ENCODE assay signal across 1 cellular context in the genomic region with DNA sequence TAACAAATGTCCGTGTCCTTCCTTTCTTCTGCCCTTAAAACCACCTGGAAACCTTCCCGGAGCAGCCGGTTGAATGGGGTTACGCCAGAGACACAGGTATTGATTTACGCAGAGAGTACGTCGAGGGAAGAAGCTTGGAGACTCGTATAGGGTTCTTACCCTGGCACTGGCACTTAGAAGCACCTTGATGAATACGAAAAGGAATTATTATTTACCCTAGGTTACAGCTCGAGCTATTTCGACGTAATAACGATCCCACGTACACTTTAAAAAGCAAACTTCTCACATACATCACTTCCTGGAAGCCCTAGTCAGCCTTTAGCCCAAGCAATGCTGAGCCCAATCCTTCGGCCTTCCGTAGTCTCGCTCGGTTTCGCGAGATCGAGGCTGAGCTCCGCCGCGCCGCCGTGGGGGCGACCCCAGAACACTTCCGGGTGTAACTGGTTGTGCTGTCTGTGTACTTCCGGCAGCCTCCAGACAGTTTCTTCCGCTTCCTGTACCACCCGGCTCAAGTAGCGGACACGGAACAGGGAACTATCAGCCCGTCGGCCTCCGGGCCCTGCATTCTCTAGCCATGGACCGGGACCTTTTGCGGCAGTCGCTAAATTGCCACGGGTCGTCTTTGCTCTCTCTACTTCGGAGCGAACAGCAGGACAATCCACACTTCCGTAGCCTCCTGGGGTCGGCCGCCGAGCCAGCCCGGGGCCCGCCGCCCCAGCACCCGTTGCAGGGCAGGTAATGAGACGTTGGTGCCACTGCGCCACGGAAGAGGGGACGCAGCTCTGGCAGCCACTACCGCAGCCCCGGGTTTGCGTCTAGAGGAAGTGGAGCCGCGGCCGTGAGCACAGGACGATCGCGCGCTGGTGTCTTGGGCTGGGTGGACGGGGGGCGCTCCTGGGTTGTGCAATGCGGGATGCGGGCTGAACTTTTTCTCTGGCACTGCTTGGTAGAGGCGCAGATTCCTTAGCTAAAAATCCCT.
TF ChIP-seq lines count a peak whose summit lies in the region.

A gene with protein sequence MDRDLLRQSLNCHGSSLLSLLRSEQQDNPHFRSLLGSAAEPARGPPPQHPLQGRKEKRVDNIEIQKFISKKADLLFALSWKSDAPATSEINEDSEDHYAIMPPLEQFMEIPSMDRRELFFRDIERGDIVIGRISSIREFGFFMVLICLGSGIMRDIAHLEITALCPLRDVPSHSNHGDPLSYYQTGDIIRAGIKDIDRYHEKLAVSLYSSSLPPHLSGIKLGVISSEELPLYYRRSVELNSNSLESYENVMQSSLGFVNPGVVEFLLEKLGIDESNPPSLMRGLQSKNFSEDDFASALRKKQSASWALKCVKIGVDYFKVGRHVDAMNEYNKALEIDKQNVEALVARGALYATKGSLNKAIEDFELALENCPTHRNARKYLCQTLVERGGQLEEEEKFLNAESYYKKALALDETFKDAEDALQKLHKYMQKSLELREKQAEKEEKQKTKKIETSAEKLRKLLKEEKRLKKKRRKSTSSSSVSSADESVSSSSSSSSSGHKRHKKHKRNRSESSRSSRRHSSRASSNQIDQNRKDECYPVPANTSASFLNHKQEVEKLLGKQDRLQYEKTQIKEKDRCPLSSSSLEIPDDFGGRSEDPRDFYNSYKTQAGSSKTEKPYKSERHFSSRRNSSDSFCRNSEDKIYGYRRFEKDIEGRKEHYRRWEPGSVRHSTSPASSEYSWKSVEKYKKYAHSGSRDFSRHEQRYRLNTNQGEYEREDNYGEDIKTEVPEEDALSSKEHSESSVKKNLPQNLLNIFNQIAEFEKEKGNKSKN (plus strand): TSS at position 476 of the 979 bp plus-strand sequence. CDS start 99 bp downstream, at position 575.

TF ChIP-seq in HepG2, 621 proteins besides CTCF, POLR2A, EP300 and RAD21 (continued from another document and continues in another):
- peak; percentile 72 for TF ChIP-seq TAF15 (IDR thresholded peaks at IDR 0.05; ENCODE audit: low read depth, low read length, poor library complexity, severe bottlenecking)
- peak; percentile 81; the same call in 1 of the 2 replicates for TF ChIP-seq HDAC2 (CRISPR knock-in tag; IDR thresholded peaks at IDR 0.05)
- TF ChIP-seq, protein P1, sequence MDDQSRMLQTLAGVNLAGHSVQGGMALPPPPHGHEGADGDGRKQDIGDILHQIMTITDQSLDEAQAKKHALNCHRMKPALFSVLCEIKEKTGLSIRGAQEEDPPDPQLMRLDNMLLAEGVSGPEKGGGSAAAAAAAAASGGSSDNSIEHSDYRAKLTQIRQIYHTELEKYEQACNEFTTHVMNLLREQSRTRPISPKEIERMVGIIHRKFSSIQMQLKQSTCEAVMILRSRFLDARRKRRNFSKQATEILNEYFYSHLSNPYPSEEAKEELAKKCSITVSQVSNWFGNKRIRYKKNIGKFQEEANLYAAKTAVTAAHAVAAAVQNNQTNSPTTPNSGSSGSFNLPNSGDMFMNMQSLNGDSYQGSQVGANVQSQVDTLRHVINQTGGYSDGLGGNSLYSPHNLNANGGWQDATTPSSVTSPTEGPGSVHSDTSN (CRISPR knock-in tag; IDR thresholded peaks at IDR 0.05; ENCODE audit: borderline replicate concordance) = no peak
- TF ChIP-seq, protein P2, sequence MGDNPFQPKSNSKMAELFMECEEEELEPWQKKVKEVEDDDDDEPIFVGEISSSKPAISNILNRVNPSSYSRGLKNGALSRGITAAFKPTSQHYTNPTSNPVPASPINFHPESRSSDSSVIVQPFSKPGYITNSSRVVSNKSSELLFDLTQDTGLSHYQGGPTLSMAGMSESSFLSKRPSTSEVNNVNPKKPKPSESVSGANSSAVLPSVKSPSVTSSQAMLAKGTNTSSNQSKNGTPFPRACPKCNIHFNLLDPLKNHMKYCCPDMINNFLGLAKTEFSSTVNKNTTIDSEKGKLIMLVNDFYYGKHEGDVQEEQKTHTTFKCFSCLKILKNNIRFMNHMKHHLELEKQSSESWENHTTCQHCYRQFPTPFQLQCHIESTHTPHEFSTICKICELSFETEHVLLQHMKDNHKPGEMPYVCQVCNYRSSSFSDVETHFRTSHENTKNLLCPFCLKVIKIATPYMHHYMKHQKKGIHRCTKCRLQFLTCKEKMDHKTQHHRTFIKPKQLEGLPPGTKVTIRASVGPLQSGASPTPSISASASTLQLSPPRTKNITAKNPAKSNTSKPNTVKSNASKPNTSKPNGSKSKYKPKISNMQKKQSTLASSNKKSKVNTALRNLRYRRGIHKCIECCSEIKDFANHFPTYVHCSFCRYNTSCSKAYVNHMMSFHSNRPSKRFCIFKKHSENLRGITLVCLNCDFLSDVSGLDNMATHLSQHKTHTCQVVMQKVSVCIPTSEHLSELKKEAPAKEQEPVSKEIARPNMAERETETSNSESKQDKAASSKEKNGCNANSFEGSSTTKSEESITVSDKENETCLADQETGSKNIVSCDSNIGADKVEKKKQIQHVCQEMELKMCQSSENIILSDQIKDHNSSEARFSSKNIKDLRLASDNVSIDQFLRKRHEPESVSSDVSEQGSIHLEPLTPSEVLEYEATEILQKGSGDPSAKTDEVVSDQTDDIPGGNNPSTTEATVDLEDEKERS (CRISPR knock-in tag; IDR thresholded peaks at IDR 0.05) = peak; percentile 54; the same call in 1 of the 2 replicates
- peak; percentile 99; the same call in 1 of the 2 replicates for TF ChIP-seq MTF2 (CRISPR knock-in tag; IDR thresholded peaks at IDR 0.05; ENCODE audit: borderline replicate concordance)
- TF ChIP-seq, protein P3, sequence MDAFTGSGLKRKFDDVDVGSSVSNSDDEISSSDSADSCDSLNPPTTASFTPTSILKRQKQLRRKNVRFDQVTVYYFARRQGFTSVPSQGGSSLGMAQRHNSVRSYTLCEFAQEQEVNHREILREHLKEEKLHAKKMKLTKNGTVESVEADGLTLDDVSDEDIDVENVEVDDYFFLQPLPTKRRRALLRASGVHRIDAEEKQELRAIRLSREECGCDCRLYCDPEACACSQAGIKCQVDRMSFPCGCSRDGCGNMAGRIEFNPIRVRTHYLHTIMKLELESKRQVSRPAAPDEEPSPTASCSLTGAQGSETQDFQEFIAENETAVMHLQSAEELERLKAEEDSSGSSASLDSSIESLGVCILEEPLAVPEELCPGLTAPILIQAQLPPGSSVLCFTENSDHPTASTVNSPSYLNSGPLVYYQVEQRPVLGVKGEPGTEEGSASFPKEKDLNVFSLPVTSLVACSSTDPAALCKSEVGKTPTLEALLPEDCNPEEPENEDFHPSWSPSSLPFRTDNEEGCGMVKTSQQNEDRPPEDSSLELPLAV (CRISPR knock-in tag; conservative IDR thresholded peaks at IDR 0.05; ENCODE audit: low read depth) = no peak
- TF ChIP-seq ZNF792 (CRISPR knock-in tag; IDR thresholded peaks at IDR 0.05) = no peak; the same call in 1 of the 2 replicates
- no peak for TF ChIP-seq SMAD3 (CRISPR knock-in tag; IDR thresholded peaks at IDR 0.05)
- TF ChIP-seq ZFP41 (CRISPR knock-in tag; IDR thresholded peaks at IDR 0.05; ENCODE audit: borderline replicate concordance) = no peak
- TF ChIP-seq, protein P4, sequence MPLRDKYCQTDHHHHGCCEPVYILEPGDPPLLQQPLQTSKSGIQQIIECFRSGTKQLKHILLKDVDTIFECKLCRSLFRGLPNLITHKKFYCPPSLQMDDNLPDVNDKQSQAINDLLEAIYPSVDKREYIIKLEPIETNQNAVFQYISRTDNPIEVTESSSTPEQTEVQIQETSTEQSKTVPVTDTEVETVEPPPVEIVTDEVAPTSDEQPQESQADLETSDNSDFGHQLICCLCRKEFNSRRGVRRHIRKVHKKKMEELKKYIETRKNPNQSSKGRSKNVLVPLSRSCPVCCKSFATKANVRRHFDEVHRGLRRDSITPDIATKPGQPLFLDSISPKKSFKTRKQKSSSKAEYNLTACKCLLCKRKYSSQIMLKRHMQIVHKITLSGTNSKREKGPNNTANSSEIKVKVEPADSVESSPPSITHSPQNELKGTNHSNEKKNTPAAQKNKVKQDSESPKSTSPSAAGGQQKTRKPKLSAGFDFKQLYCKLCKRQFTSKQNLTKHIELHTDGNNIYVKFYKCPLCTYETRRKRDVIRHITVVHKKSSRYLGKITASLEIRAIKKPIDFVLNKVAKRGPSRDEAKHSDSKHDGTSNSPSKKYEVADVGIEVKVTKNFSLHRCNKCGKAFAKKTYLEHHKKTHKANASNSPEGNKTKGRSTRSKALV (CRISPR knock-in tag; IDR thresholded peaks at IDR 0.05) = no peak; the same call in 1 of the 2 replicates
- TF ChIP-seq SRSF9 (IDR thresholded peaks at IDR 0.05; ENCODE audit: borderline replicate concordance, insufficient read depth, low read depth, low read length, poor library complexity, severe bottlenecking) = no peak
- no peak; the same call in 1 of the 2 replicates for TF ChIP-seq ZSCAN29 (CRISPR knock-in tag; conservative IDR thresholded peaks at IDR 0.05)
- TF ChIP-seq FOSL1 (CRISPR knock-in tag; IDR thresholded peaks at IDR 0.05; ENCODE audit: borderline replicate concordance) = no peak
- TF ChIP-seq ZNF383 (CRISPR knock-in tag; IDR thresholded peaks at IDR 0.05; ENCODE audit: borderline replicate concordance) = no peak
- peak; percentile 62; the same call in 1 of the 2 replicates for TF ChIP-seq ZNF335 (CRISPR knock-in tag; IDR thresholded peaks at IDR 0.05)
- 0 out of 2 replicates have a peak, but pooled peaks have one; percentile 7 for TF ChIP-seq ZNF24 (IDR thresholded peaks at IDR 0.05)
- TF ChIP-seq MED13 (CRISPR knock-in tag; IDR thresholded peaks at IDR 0.05) = no peak
- TF ChIP-seq ZFP36 (IDR thresholded peaks at IDR 0.05; ENCODE audit: borderline replicate concordance, low read depth, low read length, partially characterized antibody) = peak; percentile 4
- peak; percentile 76; the same call in 1 of the 2 replicates for TF ChIP-seq PHF21A (CRISPR knock-in tag; IDR thresholded peaks at IDR 0.05)
- TF ChIP-seq ATF7 (IDR thresholded peaks at IDR 0.05) = no peak
- no peak for TF ChIP-seq ATF7 (CRISPR knock-in tag; IDR thresholded peaks at IDR 0.05)
- TF ChIP-seq, protein P5, sequence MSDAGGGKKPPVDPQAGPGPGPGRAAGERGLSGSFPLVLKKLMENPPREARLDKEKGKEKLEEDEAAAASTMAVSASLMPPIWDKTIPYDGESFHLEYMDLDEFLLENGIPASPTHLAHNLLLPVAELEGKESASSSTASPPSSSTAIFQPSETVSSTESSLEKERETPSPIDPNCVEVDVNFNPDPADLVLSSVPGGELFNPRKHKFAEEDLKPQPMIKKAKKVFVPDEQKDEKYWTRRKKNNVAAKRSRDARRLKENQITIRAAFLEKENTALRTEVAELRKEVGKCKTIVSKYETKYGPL (CRISPR knock-in tag; IDR thresholded peaks at IDR 0.05) = no peak
- peak; percentile 97 for TF ChIP-seq ELF4 (CRISPR knock-in tag; IDR thresholded peaks at IDR 0.05; ENCODE audit: borderline replicate concordance)
- TF ChIP-seq ZNF224 (CRISPR knock-in tag; IDR thresholded peaks at IDR 0.05) = peak; percentile 69; the same call in 1 of the 2 replicates
- 0 out of 2 replicates have a peak, but pooled peaks have one; percentile 23 for TF ChIP-seq HES4 (CRISPR knock-in tag; IDR thresholded peaks at IDR 0.05; ENCODE audit: borderline replicate concordance)
- 0 out of 2 replicates have a peak, but pooled peaks have one; percentile 17 for TF ChIP-seq HNRNPL (IDR thresholded peaks at IDR 0.05; ENCODE audit: low read depth, low read length)
- no peak for TF ChIP-seq NFRKB (IDR thresholded peaks at IDR 0.05)
- TF ChIP-seq MLLT10 (CRISPR knock-in tag; IDR thresholded peaks at IDR 0.05) = no peak
- TF ChIP-seq ZNF446 (CRISPR knock-in tag; IDR thresholded peaks at IDR 0.05) = no peak
- TF ChIP-seq ZSCAN31 (CRISPR knock-in tag; IDR thresholded peaks at IDR 0.05; ENCODE audit: low read depth) = no peak; the same call in 1 of the 2 replicates
- TF ChIP-seq SP140L (CRISPR knock-in tag; IDR thresholded peaks at IDR 0.05; ENCODE audit: borderline replicate concordance) = no peak
- TF ChIP-seq DNMT1 (CRISPR knock-in tag; IDR thresholded peaks at IDR 0.05) = no peak
- TF ChIP-seq ZNF44 (CRISPR knock-in tag; IDR thresholded peaks at IDR 0.05) = peak; percentile 72; the same call in 1 of the 2 replicates
- no peak for TF ChIP-seq ARHGAP35 (CRISPR knock-in tag; IDR thresholded peaks at IDR 0.05; ENCODE audit: borderline replicate concordance)
- no peak for TF ChIP-seq DNMT3B (CRISPR knock-in tag; conservative IDR thresholded peaks at IDR 0.05)
- TF ChIP-seq, protein P6, sequence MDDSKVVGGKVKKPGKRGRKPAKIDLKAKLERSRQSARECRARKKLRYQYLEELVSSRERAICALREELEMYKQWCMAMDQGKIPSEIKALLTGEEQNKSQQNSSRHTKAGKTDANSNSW (CRISPR knock-in tag; IDR thresholded peaks at IDR 0.05; ENCODE audit: borderline replicate concordance) = no peak
- no peak for TF ChIP-seq TOPORS (CRISPR knock-in tag; IDR thresholded peaks at IDR 0.05)
- TF ChIP-seq, protein P7, sequence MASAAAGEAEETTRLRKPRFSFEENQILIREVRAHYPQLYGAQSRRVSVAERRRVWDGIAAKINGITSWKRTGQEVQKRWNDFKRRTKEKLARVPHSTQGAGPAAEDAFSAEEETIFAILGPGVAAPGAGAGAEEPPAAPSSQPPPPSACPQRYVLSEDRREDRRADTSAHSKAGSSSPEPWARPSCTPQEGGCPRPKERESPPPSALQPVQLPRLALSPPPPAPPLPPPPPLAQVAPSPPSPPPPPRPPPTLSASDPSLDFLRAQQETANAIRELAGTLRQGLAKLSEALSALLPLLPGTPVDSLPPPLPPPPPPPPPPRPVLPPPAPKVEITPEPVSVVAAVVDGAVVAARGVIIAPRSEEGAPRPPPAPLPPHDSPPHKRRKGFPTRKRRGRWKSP (CRISPR knock-in tag; IDR thresholded peaks at IDR 0.05) = peak; percentile 90
- TF ChIP-seq, protein P8, sequence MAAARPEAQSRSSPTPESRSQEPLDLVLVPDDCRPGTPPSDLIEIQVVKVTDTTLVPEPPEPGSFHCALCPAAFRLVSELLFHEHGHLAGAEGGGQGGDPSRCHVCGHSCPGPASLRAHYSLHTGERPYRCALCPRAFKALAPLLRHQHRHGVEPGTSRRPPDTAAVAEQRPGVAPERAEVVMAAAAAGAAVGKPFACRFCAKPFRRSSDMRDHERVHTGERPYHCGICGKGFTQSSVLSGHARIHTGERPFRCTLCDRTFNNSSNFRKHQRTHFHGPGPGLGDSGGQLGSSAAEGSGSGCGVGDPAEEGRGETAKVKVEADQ (CRISPR knock-in tag; IDR thresholded peaks at IDR 0.05; ENCODE audit: borderline replicate concordance) = peak; percentile 39; the same call in 1 of the 2 replicates
- TF ChIP-seq ZC3H4 (CRISPR knock-in tag; IDR thresholded peaks at IDR 0.05; ENCODE audit: borderline replicate concordance) = no peak
- peak; percentile 34; the same call in 1 of the 2 replicates for TF ChIP-seq PCBP1 (IDR thresholded peaks at IDR 0.05; ENCODE audit: borderline replicate concordance, low read depth, low read length)
- no peak for TF ChIP-seq NCOR1 (IDR thresholded peaks at IDR 0.05; ENCODE audit: borderline replicate concordance, low read length)
- no peak for TF ChIP-seq ZNF235 (CRISPR knock-in tag; IDR thresholded peaks at IDR 0.05; ENCODE audit: borderline replicate concordance)
- TF ChIP-seq, protein P9, sequence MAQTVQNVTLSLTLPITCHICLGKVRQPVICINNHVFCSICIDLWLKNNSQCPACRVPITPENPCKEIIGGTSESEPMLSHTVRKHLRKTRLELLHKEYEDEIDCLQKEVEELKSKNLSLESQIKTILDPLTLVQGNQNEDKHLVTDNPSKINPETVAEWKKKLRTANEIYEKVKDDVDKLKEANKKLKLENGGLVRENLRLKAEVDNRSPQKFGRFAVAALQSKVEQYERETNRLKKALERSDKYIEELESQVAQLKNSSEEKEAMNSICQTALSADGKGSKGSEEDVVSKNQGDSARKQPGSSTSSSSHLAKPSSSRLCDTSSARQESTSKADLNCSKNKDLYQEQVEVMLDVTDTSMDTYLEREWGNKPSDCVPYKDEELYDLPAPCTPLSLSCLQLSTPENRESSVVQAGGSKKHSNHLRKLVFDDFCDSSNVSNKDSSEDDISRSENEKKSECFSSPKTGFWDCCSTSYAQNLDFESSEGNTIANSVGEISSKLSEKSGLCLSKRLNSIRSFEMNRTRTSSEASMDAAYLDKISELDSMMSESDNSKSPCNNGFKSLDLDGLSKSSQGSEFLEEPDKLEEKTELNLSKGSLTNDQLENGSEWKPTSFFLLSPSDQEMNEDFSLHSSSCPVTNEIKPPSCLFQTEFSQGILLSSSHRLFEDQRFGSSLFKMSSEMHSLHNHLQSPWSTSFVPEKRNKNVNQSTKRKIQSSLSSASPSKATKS (CRISPR knock-in tag; IDR thresholded peaks at IDR 0.05) = 0 out of 2 replicates have a peak, but pooled peaks have one; percentile 55
